14 cellular contexts compared by ENCODE assay signal in the genomic region with DNA sequence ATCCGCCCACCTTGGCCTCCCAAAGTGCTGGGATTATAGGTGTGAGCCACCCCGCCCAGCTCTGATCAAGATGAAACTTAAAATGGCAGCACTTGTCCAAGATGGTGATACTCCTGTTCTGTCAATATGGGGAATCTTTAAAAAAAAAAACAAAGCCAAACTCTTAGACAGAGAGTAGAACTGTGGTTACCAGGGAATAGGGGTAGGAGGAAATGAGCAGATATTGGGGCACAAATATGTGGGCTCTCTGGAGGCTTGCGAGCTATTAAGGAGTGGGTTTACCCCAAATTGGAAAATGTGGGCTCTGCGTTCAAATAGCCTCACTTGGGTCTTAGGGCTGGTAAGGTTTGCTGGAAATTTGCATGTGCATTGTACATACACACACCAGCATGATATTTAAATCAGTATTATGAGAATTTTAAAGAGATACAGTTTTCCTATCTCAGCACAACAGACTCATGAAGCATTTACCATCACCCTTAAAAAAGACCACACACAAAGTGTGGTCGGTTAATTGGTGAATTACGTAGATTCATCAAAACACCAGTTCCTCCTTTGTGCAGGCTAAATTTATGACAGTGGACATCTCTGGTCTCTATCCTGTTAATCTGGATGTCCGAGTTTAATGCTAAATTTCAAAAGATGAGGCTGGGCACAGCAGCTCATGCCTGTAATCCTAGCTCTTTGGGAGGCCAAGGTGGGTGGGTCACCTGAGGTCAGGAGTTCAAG. TPM values are rescaled to one million over a fixed set of nuclear protein-coding genes. Genes with fewer than 3 reads are reported as not detected.
"Had no signal": no experiment of that assay in that cellular context is flagged by ENCODE, and none has a peak within 500 bp of the region (broad histone marks: within the 10 kb centered on the region; RNA-seq: fewer than 3 reads in every experiment).

No MANE protein-coding gene starts in this region.

- DNase-seq: activated CD4-positive, alpha-beta T cell treated with anti-CD3 and anti-CD28 coated beads for 36 hours; activated CD8-positive, alpha-beta T cell treated with anti-CD3 and anti-CD28 coated beads for 36 hours; activated naive CD4-positive, alpha-beta T cell treated with Interleukin-2 at 50 U/mL for 16 hours; gastrocnemius medialis; mucosa of descending colon; natural killer cell; nucleus accumbens; small intestine; thyroid gland had no signal

- H3K27me3 ChIP-seq: cardiac muscle cell, right atrium auricular region, thyroid gland had no signal

- H3K27ac ChIP-seq: cardiac muscle cell, gastrocnemius medialis, left lung, right atrium auricular region, thyroid gland, VCaP had no signal

- H3K36me3 ChIP-seq: cardiac muscle cell, gastrocnemius medialis, left lung, right atrium auricular region, thyroid gland had no signal

- ATAC-seq: activated CD4-positive, alpha-beta T cell treated with anti-CD3 and anti-CD28 coated beads for 36 hours; activated CD8-positive, alpha-beta T cell treated with anti-CD3 and anti-CD28 coated beads for 36 hours; gastrocnemius medialis; natural killer cell had no signal

- H3K9me3 ChIP-seq: gastrocnemius medialis, left lung, mucosa of descending colon, right atrium auricular region, thyroid gland had no signal

- H3K4me3 ChIP-seq: cardiac muscle cell, gastrocnemius medialis, left lung, mucosa of descending colon, right atrium auricular region, thyroid gland had no signal

- H3K4me1 ChIP-seq: gastrocnemius medialis, left lung, right atrium auricular region, thyroid gland had no signal

RNA-seq across cellular contexts. Expression of gene CD70, which starts 11.3 kb away (rescaled TPM):
- total RNA-seq: cardiac muscle cell, endothelial cell of umbilical vein, gastrocnemius medialis, right atrium auricular region had no signal
